Comparison of ENCODE assay signal across 15 cellular contexts in genomic region chr2:230861564-230862255, GRCh38. TPM values are rescaled to one million over a fixed set of nuclear protein-coding genes. Genes with fewer than 3 reads are reported as not detected.
A peak's percentile ranks its signal among the peaks of the same experiment; 100 is the strongest.
DNase-seq lines count a peak whose midpoint lies in the region; ATAC-seq, FAIRE-seq and TF ChIP-seq lines count a peak whose summit lies in the region.
"Had no signal": no experiment of that assay in that cellular context is flagged by ENCODE, and none has a peak within 500 bp of the region (broad histone marks: within the 10 kb centered on the region; RNA-seq: fewer than 3 reads in every experiment).

No MANE protein-coding gene starts in this region.

- H3K9me3 Mint-ChIP-seq in glutamatergic neuron (ENCODE audit: unreplicated experiment) (peaks cover 6% of the 10 kb centered on the region), type B pancreatic cell (peaks cover 4% of the 10 kb centered on the region), progenitor cell of endocrine pancreas (ENCODE audit: low read depth) (no peaks in the 10 kb centered on the region)
- H3K9me3 Mint-ChIP-seq: activated CD4-positive, alpha-beta T cell treated with anti-CD3 and anti-CD28 coated beads, Interleukin-2, amount 10 ng/mL, durations not matched to agents 24 days and 14 days had no signal

- H3K79me2 ChIP-seq in HepG2 (ENCODE audit: insufficient read depth, low read length) (no peaks in the 10 kb centered on the region), smooth muscle cell (ENCODE audit: low read depth) (peaks cover 8% of the 10 kb centered on the region)

- BruUV-seq in HepG2 (replicated peaks; lab: Mats Ljungman, UMichigan), result no TSS peak

- H3K27me3 ChIP-seq in HepG2 (ENCODE audit: control insufficient read depth in 1 of 2, insufficient read depth in 2 of 2, low read length in 2 of 2) (peaks cover 0 to 24% of the 10 kb centered on the region in 2 experiments; a peak in 2 of 5 replicates), right lobe of liver (no peaks in the 10 kb centered on the region), smooth muscle cell (ENCODE audit: low read depth) (no peaks in the 10 kb centered on the region)
- H3K27me3 ChIP-seq: right atrium auricular region had no signal

- TF ChIP-seq CTCF in HepG2 (CRISPR knock-in tag; IDR thresholded peaks at IDR 0.05) (no peak), right lobe of liver (IDR thresholded peaks at IDR 0.05) (no peak), glutamatergic neuron (IDR thresholded peaks at IDR 0.05; ENCODE audit: partially characterized antibody, unreplicated experiment) (no peak), type B pancreatic cell (conservative IDR thresholded peaks at IDR 0.05) (no peak), progenitor cell of endocrine pancreas (IDR thresholded peaks at IDR 0.05; ENCODE audit: unreplicated experiment) (no peak), smooth muscle cell (IDR thresholded peaks at IDR 0.05; ENCODE audit: borderline replicate concordance, insufficient read depth, poor library complexity, severe bottlenecking) (no peak)

- no peak for ATAC-seq in HepG2
- ATAC-seq in right lobe of liver, result no peak
- no peak for ATAC-seq in GM18868 (IDR thresholded peaks at IDR 0.05; ENCODE audit: unreplicated experiment)
- ATAC-seq: K562 had no signal

- CTCF ChIA-PET in HepG2 (lab: Yijun Ruan, JAX; ENCODE audit: low intra/inter-chr PET ratio, low total read pairs), result no interaction called here

- H3K27ac ChIP-seq in HepG2 (ENCODE audit: extremely low read length, insufficient read depth, low read length) (no peak overlapping the region), right lobe of liver (no peak overlapping the region), smooth muscle cell (ENCODE audit: low read depth) (no peak overlapping the region)
- H3K27ac ChIP-seq: adrenal gland, right atrium auricular region had no signal

- peaks cover 2% of the 10 kb centered on the region; the same call in 1 of the 2 replicates for H4K20me1 ChIP-seq in HepG2 (ENCODE audit: insufficient read depth, low read length)
- peaks cover 7% of the 10 kb centered on the region for H4K20me1 ChIP-seq in smooth muscle cell (ENCODE audit: low read depth)

- POLR2A ChIA-PET in HepG2 (lab: Yijun Ruan, JAX), result no interaction called here

- DNase-seq in HepG2 (ENCODE audit: low spot score), result no peak
- no peak for DNase-seq in right lobe of liver
- DNase-seq in NCI-H510A treated with DMSO at 0.1 percent for 48 hours (lab: John Stamatoyannopoulos, UW), result peak; percentile 97
- DNase-seq in glutamatergic neuron, result no peak
- no peak for DNase-seq in type B pancreatic cell (ENCODE audit: extremely low spot score, unreplicated experiment)
- no peak for DNase-seq in progenitor cell of endocrine pancreas (ENCODE audit: low spot score, unreplicated experiment)
- DNase-seq in smooth muscle cell (lab: John Stamatoyannopoulos, UW; ENCODE audit: unreplicated experiment), result no peak
- DNase-seq: activated CD4-positive, alpha-beta T cell treated with anti-CD3 and anti-CD28 coated beads, Interleukin-2, amount 10 ng/mL, durations not matched to agents 24 days and 14 days; adrenal gland; NCI-H446 treated with DMSO at 0.1 percent for 48 hours had no signal

- H3K27ac Mint-ChIP-seq in glutamatergic neuron (ENCODE audit: unreplicated experiment) (peak overlapping the region; percentile 0), type B pancreatic cell (peak overlapping the region; percentile 9), progenitor cell of endocrine pancreas (no peak overlapping the region)
- H3K27ac Mint-ChIP-seq: activated CD4-positive, alpha-beta T cell treated with anti-CD3 and anti-CD28 coated beads, Interleukin-2, amount 10 ng/mL, durations not matched to agents 24 days and 14 days; B cell had no signal

- H2AFZ ChIP-seq in HepG2 (ENCODE audit: low read length), result no peak overlapping the region
- H2AFZ ChIP-seq in smooth muscle cell (ENCODE audit: low read depth), result no peak overlapping the region

- H3K4me3 Mint-ChIP-seq in glutamatergic neuron (ENCODE audit: unreplicated experiment), result no peak overlapping the region
- H3K4me3 Mint-ChIP-seq in type B pancreatic cell, result peak overlapping the region; percentile 23
- no peak overlapping the region for H3K4me3 Mint-ChIP-seq in progenitor cell of endocrine pancreas (ENCODE audit: low read depth)
- H3K4me3 Mint-ChIP-seq: activated CD4-positive, alpha-beta T cell treated with anti-CD3 and anti-CD28 coated beads, Interleukin-2, amount 10 ng/mL, durations not matched to agents 24 days and 14 days had no signal

- H3K27me3 Mint-ChIP-seq in glutamatergic neuron (ENCODE audit: unreplicated experiment), result peaks cover 4% of the 10 kb centered on the region
- no peaks in the 10 kb centered on the region for H3K27me3 Mint-ChIP-seq in type B pancreatic cell
- H3K27me3 Mint-ChIP-seq in progenitor cell of endocrine pancreas, result peaks cover 21% of the 10 kb centered on the region

- H3K36me3 Mint-ChIP-seq in glutamatergic neuron (ENCODE audit: unreplicated experiment) (no peaks in the 10 kb centered on the region), type B pancreatic cell (no peaks in the 10 kb centered on the region), progenitor cell of endocrine pancreas (ENCODE audit: insufficient read depth) (no peaks in the 10 kb centered on the region)

- TF ChIP-seq RAD21 in HepG2 (CRISPR knock-in tag; IDR thresholded peaks at IDR 0.05), result no peak

- in situ Hi-C loops in HepG2 (cut with HindIII; ENCODE audit: extremely low pct_ligation_motif_present, low pct_unique_long_range_greater_than_20kb), result no loop called here

- H3K4me1 ChIP-seq in HepG2 (ENCODE audit: insufficient read depth, low read length), result peaks cover 20% of the 10 kb centered on the region
- no peaks in the 10 kb centered on the region for H3K4me1 ChIP-seq in right lobe of liver
- peaks cover 12% of the 10 kb centered on the region for H3K4me1 ChIP-seq in smooth muscle cell (ENCODE audit: low read depth)

- no peaks in the 10 kb centered on the region for H3K9me3 ChIP-seq in HepG2 (ENCODE audit: low read length)
- H3K9me3 ChIP-seq in right lobe of liver, result no peaks in the 10 kb centered on the region
- no peaks in the 10 kb centered on the region for H3K9me3 ChIP-seq in smooth muscle cell (replicated peaks; ENCODE audit: low read depth)
- H3K9me3 ChIP-seq: adrenal gland had no signal

- H3K9ac ChIP-seq in HepG2 (ENCODE audit: insufficient read depth, low read depth, low read length) (no peak overlapping the region), smooth muscle cell (ENCODE audit: low read depth) (no peak overlapping the region)

- H3K4me3 ChIP-seq in HepG2 (replicated peaks in 1 of 3; ENCODE audit: insufficient read depth in 1 of 3, low read depth in 2 of 3, low read length in 3 of 3) (no peak overlapping the region; a peak in 1 of 6 replicates), right lobe of liver (no peak overlapping the region), smooth muscle cell (no peak overlapping the region)
- H3K4me3 ChIP-seq: adrenal gland, K562, right atrium auricular region had no signal

- intact Hi-C loops in HepG2 (cut with micrococcal nuclease; ENCODE audit: unreplicated experiment) (loop anchor here (10.0 kb wide), 1 partner anchor 193 kb away; the partner anchor contains the start of gene PSMD1), right lobe of liver (cut with DNase I) (no loop called here)

- H3K4me1 Mint-ChIP-seq in glutamatergic neuron (ENCODE audit: low read depth, unreplicated experiment), result peaks cover 4% of the 10 kb centered on the region
- peaks cover 26% of the 10 kb centered on the region for H3K4me1 Mint-ChIP-seq in type B pancreatic cell (ENCODE audit: unreplicated experiment)
- H3K4me1 Mint-ChIP-seq in progenitor cell of endocrine pancreas (ENCODE audit: low read depth), result peaks cover 3% of the 10 kb centered on the region

- 17% methylated on average over 13 of the region's 13 CpGs for WGBS in HepG2 (ENCODE audit: low lambda C conversion rate)
- WGBS in right lobe of liver (ENCODE audit: insufficient coverage, low coverage, low lambda C conversion rate, missing lambda C conversion rate), result 20% methylated on average over 8 of the region's 13 CpGs
- WGBS in smooth muscle cell (ENCODE audit: low lambda C conversion rate), result 31% methylated on average over 13 of the region's 13 CpGs

- no peaks in the 10 kb centered on the region for H3F3A ChIP-seq in smooth muscle cell (ENCODE audit: low read depth)

- no peaks in the 10 kb centered on the region for H3K36me3 ChIP-seq in HepG2 (replicated peaks in 1 of 2; ENCODE audit: control insufficient read depth in 1 of 2, insufficient read depth in 2 of 2, low read length in 2 of 2)
- H3K36me3 ChIP-seq in right lobe of liver, result no peaks in the 10 kb centered on the region
- H3K36me3 ChIP-seq in smooth muscle cell (ENCODE audit: low read depth), result no peaks in the 10 kb centered on the region
- H3K36me3 ChIP-seq: adrenal gland, right atrium auricular region had no signal

- TF ChIP-seq EP300 in HepG2 (IDR thresholded peaks at IDR 0.05; ENCODE audit: low read depth in 2 of 2, low read length in 2 of 2) (no peak), HepG2 (CRISPR knock-in tag; IDR thresholded peaks at IDR 0.05; ENCODE audit: borderline replicate concordance) (no peak)

- FAIRE-seq in HepG2 (lab: Jason Lieb, UNC), result no peak
- FAIRE-seq: H54, K562 had no signal

- H3K4me2 ChIP-seq in HepG2 (ENCODE audit: low read depth, low read length) (peak overlapping the region; percentile 20; the same call in 1 of the 2 replicates), smooth muscle cell (no peak overlapping the region)

- TF ChIP-seq POLR2A in HepG2 (IDR thresholded peaks at IDR 0.05; ENCODE audit: insufficient read depth in 1 of 2, low read depth in 2 of 2, low read length in 2 of 2) (no peak), right lobe of liver (IDR thresholded peaks at IDR 0.05) (no peak)

RNA-seq across cellular contexts. Expression of gene ITM2C, which starts 3.0 kb away (rescaled TPM):
- 40.7 and 70.5 TPM in 2 replicates for total RNA-seq in HepG2 (2016; rRNA removed; fragmentation: Illumina TruSeq; extraction: Trizol)
- 13.6 and 14.1 TPM in 2 replicates for total RNA-seq in HepG2 (2016; cell fraction: cytosol; rRNA removed; fragmentation: Illumina TruSeq; extraction: Trizol; ENCODE audit: low read depth)
- total RNA-seq in HepG2 (2016; cell fraction: insoluble cytoplasmic fraction; rRNA removed; fragmentation: Illumina TruSeq; extraction: Trizol), result 40.7 and 74.0 TPM in 2 replicates
- 30.7 and 33.5 TPM in 2 replicates for total RNA-seq in HepG2 (2016; cell fraction: membrane; rRNA removed; fragmentation: Illumina TruSeq; extraction: Trizol)
- 49.2 and 56.2 TPM in 2 replicates for total RNA-seq in HepG2 (2016; cell fraction: nucleus; rRNA removed; fragmentation: Illumina TruSeq; extraction: Trizol)
- 270 and 321 TPM in 2 replicates for polyA plus RNA-seq in HepG2 (2011; rRNA removed)
- 356 TPM in 2 replicates for polyA plus RNA-seq in HepG2 (2011; cell fraction: cytosol; rRNA removed)
- polyA plus RNA-seq in HepG2 (2011; cell fraction: nucleus; rRNA removed), result 111 and 119 TPM in 2 replicates
- 124 and 196 TPM in 2 replicates for polyA plus RNA-seq in HepG2 (2012)
- polyA plus RNA-seq in HepG2 (2016; cell fraction: cytosol; fragmentation: Illumina TruSeq; extraction: Trizol; ENCODE audit: low read depth), result 18.9 and 24.2 TPM in 2 replicates
- polyA plus RNA-seq in HepG2 (2016; cell fraction: insoluble cytoplasmic fraction; fragmentation: Illumina TruSeq; extraction: Trizol; ENCODE audit: low read depth), result 53.1 and 56.4 TPM in 2 replicates
- polyA plus RNA-seq in HepG2 (2016; cell fraction: membrane; fragmentation: Illumina TruSeq; extraction: Trizol; ENCODE audit: low read depth), result 32.9 and 35.3 TPM in 2 replicates
- polyA plus RNA-seq in HepG2 (2016; cell fraction: nucleus; fragmentation: Illumina TruSeq; extraction: Trizol; ENCODE audit: insufficient read depth, low read depth), result 111 and 121 TPM in 2 replicates
- polyA minus RNA-seq in HepG2 (2011; rRNA and poly(A)+ RNA removed; ENCODE audit: low replicate concordance), result 108 and 408 TPM in 2 replicates
- 84.7 and 140 TPM in 2 replicates for polyA minus RNA-seq in HepG2 (2011; cell fraction: cytosol; rRNA and poly(A)+ RNA removed)
- 20.1 and 24.2 TPM in 2 replicates for polyA minus RNA-seq in HepG2 (2011; cell fraction: nucleus; rRNA and poly(A)+ RNA removed)
- 10 to 100 TPM; 11.1 to 26.9 (median 24.2) TPM for total RNA-seq in right lobe of liver
- 72.0 TPM for total RNA-seq in glutamatergic neuron (ENCODE audit: unreplicated experiment)
- 211 and 285 TPM in 2 replicates for total RNA-seq in type B pancreatic cell (ENCODE audit: low replicate concordance)
- 169 and 174 TPM in 2 replicates for total RNA-seq in progenitor cell of endocrine pancreas
- 344 and 532 TPM in 2 replicates for total RNA-seq in smooth muscle cell
- 458 and 600 TPM in 2 replicates for polyA plus RNA-seq in smooth muscle cell
